Comparison of ENCODE assay signal across 17 cellular contexts in genomic region chr17:48081858-48082257, GRCh38. TPM values are rescaled to one million over a fixed set of nuclear protein-coding genes. Genes with fewer than 3 reads are reported as not detected.
DNase-seq lines count a peak whose midpoint lies in the region; ATAC-seq and TF ChIP-seq lines count a peak whose summit lies in the region.
"Had no signal": no experiment of that assay in that cellular context is flagged by ENCODE, and none has a peak within 500 bp of the region (broad histone marks: within the 10 kb centered on the region; RNA-seq: fewer than 3 reads in every experiment).

No MANE protein-coding gene starts in this region.

- no peak overlapping the region for H3K9ac ChIP-seq in SK-N-MC (ENCODE audit: insufficient read length)
- H3K9ac ChIP-seq in endodermal cell (ENCODE audit: extremely low read depth, low read length, poor library complexity, severe bottlenecking), result no peak overlapping the region
- H3K9ac ChIP-seq: BLaER1 treated with 17β-estradiol and CSF1 and Interleukin-3, amounts not matched to agents 10 nM and 100 nM had no signal

- WGBS in endodermal cell (ENCODE audit: insufficient coverage in 1 of 2, insufficient read length in 1 of 2), 2 experiments, result 83 to 93% methylated on average over 4 to 5 of the region's 5 CpGs

- H3K9me3 ChIP-seq in HEK293 (ENCODE audit: control insufficient read depth, insufficient read depth, low read depth, low read length) (no peaks in the 10 kb centered on the region), SK-N-MC (ENCODE audit: low read depth, low read length) (no peaks in the 10 kb centered on the region), endodermal cell (ENCODE audit: control insufficient read depth, low read length) (no peaks in the 10 kb centered on the region)
- H3K9me3 ChIP-seq: BLaER1 treated with 17β-estradiol and CSF1 and Interleukin-3, amounts not matched to agents 10 nM and 100 nM had no signal

- DNase-seq in SK-N-MC (ENCODE audit: low read depth, low spot score), result no peak
- DNase-seq in endodermal cell, result no peak
- no peak for DNase-seq in activated CD8-positive, alpha-beta T cell treated with anti-CD3 and anti-CD28 coated beads, Interleukin-2, amount 10 ng/mL, durations not matched to agents 7 days and 5 days
- DNase-seq in DMS153 treated with DMSO at 0.1 percent for 48 hours (lab: John Stamatoyannopoulos, UW; ENCODE audit: unreplicated experiment), result no peak
- no peak for DNase-seq in NCI-H82 (lab: John Stamatoyannopoulos, UW)
- DNase-seq: Calu3; CD8-positive, alpha-beta T cell; DMS53; DND-41; EL; GOT3; H7 had no signal

- H3K4me3 Mint-ChIP-seq in endodermal cell, result no peak overlapping the region
- H3K4me3 Mint-ChIP-seq in activated CD8-positive, alpha-beta T cell treated with anti-CD3 and anti-CD28 coated beads, Interleukin-2, amount 10 ng/mL, durations not matched to agents 7 days and 5 days, result no peak overlapping the region
- H3K4me3 Mint-ChIP-seq: B cell; CD8-positive, alpha-beta T cell; IgD-negative memory B cell had no signal

- POLR2A ChIA-PET in HEK293 (lab: Yijun Ruan, JAX), result interaction anchor here (0.8 to 0.9 kb wide), 2 partner anchors 18 to 34 kb away, joined by 3 read pairs; partner anchors contain the start of gene NFE2L1
- POLR2A ChIA-PET in activated CD8-positive, alpha-beta T cell treated with anti-CD3 and anti-CD28 coated beads, Interleukin-2, amount 10 ng/mL, durations not matched to agents 7 days and 5 days (lab: Charles Lee), result interaction anchor here (0.6 to 0.9 kb wide), 2 partner anchors 12 to 206 kb away, joined by 3 read pairs; no protein-coding TSS in a partner anchor

- peak overlapping the region; percentile 66 for H3K27ac Mint-ChIP-seq in endodermal cell
- no peak overlapping the region for H3K27ac Mint-ChIP-seq in activated CD8-positive, alpha-beta T cell treated with anti-CD3 and anti-CD28 coated beads, Interleukin-2, amount 10 ng/mL, durations not matched to agents 7 days and 5 days
- H3K27ac Mint-ChIP-seq: B cell; CD8-positive, alpha-beta T cell had no signal

- no peak for ATAC-seq in activated CD8-positive, alpha-beta T cell treated with anti-CD3 and anti-CD28 coated beads, Interleukin-2, amount 10 ng/mL, durations not matched to agents 7 days and 5 days
- ATAC-seq: CD8-positive, alpha-beta T cell; HCT116 had no signal

- H3K4me3 ChIP-seq in HEK293 (ENCODE audit: low read depth, low read length), result no peak overlapping the region
- no peak overlapping the region for H3K4me3 ChIP-seq in SK-N-MC
- H3K4me3 ChIP-seq in endodermal cell (ENCODE audit: low read length), result no peak overlapping the region
- H3K4me3 ChIP-seq: BLaER1 treated with 17β-estradiol and CSF1 and Interleukin-3, amounts not matched to agents 10 nM and 100 nM had no signal

- TF ChIP-seq CTCF in HEK293 (tag by site-specific recombination; IDR thresholded peaks at IDR 0.05), result no peak
- TF ChIP-seq CTCF in endodermal cell (conservative IDR thresholded peaks at IDR 0.05), result no peak

- H3K36me3 Mint-ChIP-seq in endodermal cell (ENCODE audit: low read depth), result peaks cover 8% of the 10 kb centered on the region
- peaks cover under 1% of the 10 kb centered on the region for H3K36me3 Mint-ChIP-seq in activated CD8-positive, alpha-beta T cell treated with anti-CD3 and anti-CD28 coated beads, Interleukin-2, amount 10 ng/mL, durations not matched to agents 7 days and 5 days (ENCODE audit: low read depth)
- H3K36me3 Mint-ChIP-seq: IgD-negative memory B cell had no signal

- H3K9me3 Mint-ChIP-seq in endodermal cell, result no peaks in the 10 kb centered on the region
- no peaks in the 10 kb centered on the region for H3K9me3 Mint-ChIP-seq in activated CD8-positive, alpha-beta T cell treated with anti-CD3 and anti-CD28 coated beads, Interleukin-2, amount 10 ng/mL, durations not matched to agents 7 days and 5 days (ENCODE audit: insufficient read depth)
- H3K9me3 Mint-ChIP-seq: CD8-positive, alpha-beta T cell; IgD-negative memory B cell had no signal

- H3K36me3 ChIP-seq in HEK293 (ENCODE audit: control insufficient read depth in 2 of 2, insufficient read depth in 1 of 2, low read length in 2 of 2) (peaks cover 2 to 6% of the 10 kb centered on the region in 2 experiments), SK-N-MC (ENCODE audit: insufficient read depth, low read length) (peaks cover 6% of the 10 kb centered on the region; the same call in 1 of the 2 replicates), endodermal cell (ENCODE audit: control insufficient read depth, insufficient read depth, low read length) (peaks cover 3% of the 10 kb centered on the region)

- H3K27me3 Mint-ChIP-seq in endodermal cell (ENCODE audit: insufficient read depth), result no peaks in the 10 kb centered on the region
- H3K27me3 Mint-ChIP-seq in activated CD8-positive, alpha-beta T cell treated with anti-CD3 and anti-CD28 coated beads, Interleukin-2, amount 10 ng/mL, durations not matched to agents 7 days and 5 days (ENCODE audit: low read depth), result no peaks in the 10 kb centered on the region
- H3K27me3 Mint-ChIP-seq: B cell, IgD-negative memory B cell had no signal

- H3K4me1 ChIP-seq in HEK293 (ENCODE audit: control insufficient read depth, insufficient read depth, low read length), result peaks cover 18% of the 10 kb centered on the region
- no peaks in the 10 kb centered on the region for H3K4me1 ChIP-seq in endodermal cell (ENCODE audit: control insufficient read depth, insufficient read depth, low read length)

- H3K4me1 Mint-ChIP-seq in endodermal cell, result peaks cover 14% of the 10 kb centered on the region
- H3K4me1 Mint-ChIP-seq in activated CD8-positive, alpha-beta T cell treated with anti-CD3 and anti-CD28 coated beads, Interleukin-2, amount 10 ng/mL, durations not matched to agents 7 days and 5 days (ENCODE audit: low read depth), result peaks cover 7% of the 10 kb centered on the region
- H3K4me1 Mint-ChIP-seq: B cell had no signal

- H3K27me3 ChIP-seq in endodermal cell (ENCODE audit: control insufficient read depth, insufficient read depth, low read length, poor library complexity, severe bottlenecking), result no peaks in the 10 kb centered on the region
- H3K27me3 ChIP-seq: BLaER1 treated with 17β-estradiol and CSF1 and Interleukin-3, amounts not matched to agents 10 nM and 100 nM had no signal

- CTCF ChIA-PET in HEK293 (lab: Yijun Ruan, JAX), result interaction anchor here (0.6 to 10.4 kb wide), 9 partner anchors 15 to 448 kb away, joined by 3 to 197 read pairs (median 18); no protein-coding TSS in a partner anchor
- CTCF ChIA-PET in activated CD8-positive, alpha-beta T cell treated with anti-CD3 and anti-CD28 coated beads, Interleukin-2, amount 10 ng/mL, durations not matched to agents 7 days and 5 days (lab: Charles Lee), result interaction anchor here (0.8 to 7.0 kb wide), 16 partner anchors 8 to 536 kb away, joined by 3 to 111 read pairs (median 13); partner anchors contain the start of genes CBX1, CDK5RAP3, HOXB5 and SNX11

- H3K27ac ChIP-seq in HEK293 (ENCODE audit: extremely low read depth, low read depth, low read length) (no peak overlapping the region), SK-N-MC (0 out of 2 replicates have a peak overlapping the region, but pooled peaks have one; percentile 42), endodermal cell (ENCODE audit: low read depth, low read length) (no peak overlapping the region)
- H3K27ac ChIP-seq: BLaER1 treated with 17β-estradiol and CSF1 and Interleukin-3, amounts not matched to agents 10 nM and 100 nM had no signal

TF ChIP-seq in HEK293, 187 proteins besides CTCF, POLR2A, EP300 and RAD21:
- peak; percentile 95 for TF ChIP-seq ZNF121 (tag by site-specific recombination; IDR thresholded peaks at IDR 0.05)
- TF ChIP-seq ZNF37A (tag by site-specific recombination; IDR thresholded peaks at IDR 0.05), result no peak

RNA-seq across cellular contexts. Expression of gene CBX1, which starts 19.4 kb away (rescaled TPM):
- 100 to 1,000 TPM; 173 to 230 TPM for total RNA-seq in endodermal cell
- polyA plus RNA-seq in endodermal cell (2013, experiment 1 of 2), result 245 TPM
- polyA plus RNA-seq in endodermal cell (2013, experiment 2 of 2), result 229 TPM
- total RNA-seq in activated CD8-positive, alpha-beta T cell treated with anti-CD3 and anti-CD28 coated beads, Interleukin-2, amount 10 ng/mL, durations not matched to agents 7 days and 5 days, result 10 to 100 TPM; 68.2 to 70.3 TPM

RNA-seq across cellular contexts. Expression of gene SNX11, which starts 25.7 kb away (rescaled TPM):
- total RNA-seq in endodermal cell, result 10 to 100 TPM; 19.7 to 20.5 TPM
- 16.2 TPM for polyA plus RNA-seq in endodermal cell (2013, experiment 1 of 2)
- polyA plus RNA-seq in endodermal cell (2013, experiment 2 of 2), result 13.6 TPM
- total RNA-seq in activated CD8-positive, alpha-beta T cell treated with anti-CD3 and anti-CD28 coated beads, Interleukin-2, amount 10 ng/mL, durations not matched to agents 7 days and 5 days, result 10 to 100 TPM; 33.3 to 34.2 TPM

RNA-seq across cellular contexts. Expression of gene NFE2L1, which starts 33.7 kb away (rescaled TPM):
- total RNA-seq in endodermal cell, result 100 to 1,000 TPM; 122 to 135 TPM
- 123 TPM for polyA plus RNA-seq in endodermal cell (2013, experiment 1 of 2)
- polyA plus RNA-seq in endodermal cell (2013, experiment 2 of 2), result 113 TPM
- 10 to 100 TPM; 44.1 to 50.7 TPM for total RNA-seq in activated CD8-positive, alpha-beta T cell treated with anti-CD3 and anti-CD28 coated beads, Interleukin-2, amount 10 ng/mL, durations not matched to agents 7 days and 5 days

RNA-seq across cellular contexts. Expression of gene COPZ2, which starts 44.3 kb away (rescaled TPM):
- total RNA-seq in endodermal cell, result not detected
- polyA plus RNA-seq in endodermal cell (2013, experiment 1 of 2), result 9.0 TPM
- polyA plus RNA-seq in endodermal cell (2013, experiment 2 of 2), result 1.4 TPM
- 1 to 10 TPM; 5.1 to 5.5 TPM for total RNA-seq in activated CD8-positive, alpha-beta T cell treated with anti-CD3 and anti-CD28 coated beads, Interleukin-2, amount 10 ng/mL, durations not matched to agents 7 days and 5 days
- total RNA-seq: H7 had no signal
